ENCODE assay signal across 14 cellular contexts in the genomic region with DNA sequence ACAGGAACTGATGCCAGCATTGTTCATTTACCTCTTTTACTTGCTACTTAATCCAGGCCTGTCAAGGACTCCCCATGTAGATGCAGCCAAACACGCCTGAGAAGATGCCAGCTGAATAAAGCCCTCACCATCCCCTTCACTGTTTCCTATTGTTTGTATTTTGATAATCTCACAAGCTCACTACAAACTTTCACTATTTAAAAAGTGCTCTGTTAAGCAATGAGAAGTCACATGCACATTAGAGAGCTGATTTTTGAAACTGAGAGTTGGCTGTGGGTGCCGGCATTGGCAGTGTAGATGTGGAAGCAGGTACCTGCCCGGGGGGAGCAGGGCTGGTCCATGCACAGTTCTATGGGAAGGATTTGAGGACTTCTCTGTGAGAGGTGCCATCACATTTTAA.
"Had no signal": no experiment of that assay in that cellular context is flagged by ENCODE, and none has a peak within 500 bp of the region (broad histone marks: within the 10 kb centered on the region; RNA-seq: fewer than 3 reads in every experiment).

No MANE protein-coding gene starts in this region.

- H3K27me3 ChIP-seq: gastrocnemius medialis, neutrophil, testis, tibial nerve, upper lobe of right lung had no signal

- H3K27ac ChIP-seq: neutrophil, testis, upper lobe of right lung had no signal

- H3K4me3 ChIP-seq: coronary artery, gastrocnemius medialis, smooth muscle cell, testis, tibial nerve, upper lobe of right lung had no signal

- H3K4me1 ChIP-seq: testis, upper lobe of right lung had no signal

- H3K9me3 ChIP-seq: gastrocnemius medialis, neutrophil, testis had no signal

- H3K36me3 ChIP-seq: gastrocnemius medialis, neutrophil, tibial nerve, upper lobe of right lung had no signal

- ATAC-seq: naive thymus-derived CD4-positive, alpha-beta T cell; upper lobe of right lung had no signal

- DNase-seq: central memory CD4-positive, alpha-beta T cell; effector CD4-positive, alpha-beta T cell; endodermal cell; gastrocnemius medialis; immature natural killer cell; naive thymus-derived CD4-positive, alpha-beta T cell; nephron progenitor cell; stimulated activated CD4-positive, alpha-beta T cell treated with anti-CD3 and anti-CD28 coated beads, Interleukin-2, amount 100 ng/mL, for 48 hours; testis; upper lobe of right lung had no signal

- H3K4me2 ChIP-seq: smooth muscle cell had no signal
